In genomic region chr3:89179355-89179997, GRCh38 we compare ENCODE assay signal across 11 cellular contexts.
A peak's percentile ranks its signal among the peaks of the same experiment; 100 is the strongest.
DNase-seq lines count a peak whose midpoint lies in the region; ATAC-seq and TF ChIP-seq lines count a peak whose summit lies in the region.
"Had no signal": no experiment of that assay in that cellular context is flagged by ENCODE, and none has a peak within 500 bp of the region (broad histone marks: within the 10 kb centered on the region; RNA-seq: fewer than 3 reads in every experiment).

No MANE protein-coding gene starts in this region.

- H3K9me3 Mint-ChIP-seq in osteocyte (ENCODE audit: unreplicated experiment), result no peaks in the 10 kb centered on the region

- in situ Hi-C loops in brain microvascular endothelial cell (cut with HindIII; ENCODE audit: low pct_ligation_motif_present, low sequenced_read_pairs), result no loop called here

- H3K27me3 Mint-ChIP-seq in osteocyte (ENCODE audit: unreplicated experiment), result peaks cover 38% of the 10 kb centered on the region

- TF ChIP-seq CTCF in brain microvascular endothelial cell (IDR thresholded peaks at IDR 0.05; ENCODE audit: low read depth, low read length, missing control alignments) (no peak), osteocyte (IDR thresholded peaks at IDR 0.05) (no peak)

- no peaks in the 10 kb centered on the region for H3K36me3 Mint-ChIP-seq in osteocyte (ENCODE audit: unreplicated experiment)

- peak overlapping the region; percentile 12 for H3K27ac ChIP-seq in brain microvascular endothelial cell

- no peaks in the 10 kb centered on the region for H3K27me3 ChIP-seq in brain microvascular endothelial cell (replicated peaks)

- no peak overlapping the region for H3K4me3 Mint-ChIP-seq in osteocyte (ENCODE audit: unreplicated experiment)

- H3K4me1 Mint-ChIP-seq in osteocyte (ENCODE audit: unreplicated experiment), result peaks cover 19% of the 10 kb centered on the region

- peak overlapping the region; percentile 40 for H3K27ac Mint-ChIP-seq in osteocyte (ENCODE audit: unreplicated experiment)
- H3K27ac Mint-ChIP-seq: activated T-helper 2 cell treated with anti-CD3 and anti-CD28 coated beads, Interferon-gamma antibody, Interleukin-2, Interleukin-4, amounts not matched to agents 10 μg/mL and 5 μg/mL and 100 μg/mL, durations not matched to agents 14 hours and 24 hours and 36 hours had no signal

- H3K4me3 ChIP-seq in brain microvascular endothelial cell (ENCODE audit: low read depth, low read length), result no peak overlapping the region

- DNase-seq in brain microvascular endothelial cell (peak; percentile 74), osteocyte (ENCODE audit: extremely low spot score, unreplicated experiment) (no peak), germinal center (ENCODE audit: low spot score) (no peak), DMS53 (lab: John Stamatoyannopoulos, UW) (no peak), NCI-H2029 treated with DMSO at 0.1 percent for 48 hours (lab: John Stamatoyannopoulos, UW) (no peak)
- DNase-seq: NCI-H524 treated with DMSO at 0.1 percent for 48 hours; stimulated activated CD4-positive, alpha-beta T cell treated with anti-CD3 and anti-CD28 coated beads, Interleukin-12 subunit alpha, Interleukin-12 subunit beta, amount 100 ng/mL, for 4 hours had no signal

- H3K36me3 ChIP-seq in brain microvascular endothelial cell (replicated peaks), result no peaks in the 10 kb centered on the region

- ATAC-seq in GM19455 (IDR thresholded peaks at IDR 0.05; ENCODE audit: unreplicated experiment) (peak; percentile 62), HG03439 (IDR thresholded peaks at IDR 0.05; ENCODE audit: unreplicated experiment) (peak; percentile 84), GM18519 (IDR thresholded peaks at IDR 0.05; ENCODE audit: low FRiP score, unreplicated experiment) (no peak)
